In the genomic region with DNA sequence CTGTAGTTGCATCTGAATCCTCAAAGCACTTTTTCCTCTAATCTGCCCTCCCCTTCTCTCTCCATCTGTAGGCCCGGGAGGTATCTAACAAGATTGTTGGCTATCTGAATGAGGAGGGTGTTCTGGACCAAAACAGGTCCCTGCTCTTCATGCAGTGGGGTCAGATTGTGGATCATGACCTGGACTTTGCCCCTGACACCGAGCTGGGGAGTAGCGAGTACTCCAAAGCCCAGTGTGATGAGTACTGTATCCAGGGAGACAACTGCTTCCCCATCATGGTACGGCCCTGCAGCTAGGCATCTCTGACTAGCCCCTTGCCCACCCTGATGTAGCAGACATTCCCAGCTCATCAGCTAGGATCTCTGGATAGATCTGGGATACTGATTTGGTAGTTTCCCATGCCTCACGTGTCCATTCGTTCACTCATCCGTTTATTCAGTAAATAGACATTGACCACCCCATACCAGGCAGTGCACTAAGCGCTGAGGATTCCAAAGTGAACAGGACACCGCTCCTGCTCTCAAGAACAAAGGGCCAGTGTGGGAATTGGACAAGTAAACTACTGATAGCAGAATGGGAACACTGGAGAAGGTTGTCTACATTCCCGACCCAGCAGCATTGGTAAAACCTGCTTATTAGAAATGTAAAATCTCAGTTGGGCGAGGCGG, we compare ENCODE assay signal across 14 cellular contexts. TPM values are rescaled to one million over a fixed set of nuclear protein-coding genes. Genes with fewer than 3 reads are reported as not detected.
DNase-seq lines count a peak whose midpoint lies in the region; ATAC-seq, FAIRE-seq and TF ChIP-seq lines count a peak whose summit lies in the region.
"Had no signal": no experiment of that assay in that cellular context is flagged by ENCODE, and none has a peak within 500 bp of the region (broad histone marks: within the 10 kb centered on the region; RNA-seq: fewer than 3 reads in every experiment).

No MANE protein-coding gene starts in this region.

- no peaks in the 10 kb centered on the region for H4K20me1 ChIP-seq in H9 (ENCODE audit: control insufficient read depth, insufficient read depth, insufficient read length)
- no peaks in the 10 kb centered on the region for H4K20me1 ChIP-seq in GM12878 (ENCODE audit: control insufficient read depth, insufficient read depth)

- no peak for FAIRE-seq in GM12878 (lab: Jason Lieb, UNC)

- H3K23ac ChIP-seq in H9 (ENCODE audit: insufficient read length, low read depth, low read length), result no peak overlapping the region

- no peak overlapping the region; a peak in 1 of 5 replicates for H3K4me3 Mint-ChIP-seq in H9
- peak overlapping the region in 9 of 10 donors; percentile 31 to 89 (median 81) for H3K4me3 Mint-ChIP-seq in naive thymus-derived CD8-positive, alpha-beta T cell

- no peak overlapping the region for H4K5ac ChIP-seq in H9 (ENCODE audit: insufficient read length, low read depth, low read length)

- H3K4me1 ChIP-seq in H9 (ENCODE audit: insufficient read depth, low read length), result no peaks in the 10 kb centered on the region; the same call in 1 of the 2 replicates
- peaks cover 6% of the 10 kb centered on the region for H3K4me1 ChIP-seq in GM12878 (ENCODE audit: control insufficient read depth, insufficient read depth, low read length)

- H3K18ac ChIP-seq in H9 (ENCODE audit: insufficient read length, low read depth, low read length), result no peak overlapping the region

- intact Hi-C loops in GM12878 (cut with micrococcal nuclease; ENCODE audit: unreplicated experiment), result no loop called here

- H2AFZ ChIP-seq in H9 (ENCODE audit: low read length) (no peak overlapping the region), GM12878 (ENCODE audit: control insufficient read depth, low read depth, low read length) (peak overlapping the region; percentile 95; the same call in 1 of the 2 replicates)

- no peak for TF ChIP-seq EP300 in GM12878 (IDR thresholded peaks at IDR 0.05; ENCODE audit: borderline replicate concordance in 1 of 2, control insufficient read depth in 1 of 2, low read depth in 2 of 2, low read length in 2 of 2)

- no peak overlapping the region for H3T11ph ChIP-seq in H9 (ENCODE audit: low read length)

- no TSS peak for BruUV-seq in GM12878 (replicated peaks; lab: Mats Ljungman, UMichigan)

- H3K9ac ChIP-seq in H9 (ENCODE audit: extremely low read depth, insufficient read length, low read length) (no peak overlapping the region), GM12878 (ENCODE audit: control insufficient read depth, insufficient read depth, low read length) (no peak overlapping the region)

- WGBS in H9 (ENCODE audit: extremely low coverage, insufficient read length, low lambda C conversion rate), result no CpG with 5 or more reads among the region's 12 CpGs
- WGBS in GM12878 (ENCODE audit: insufficient coverage, insufficient replicate concordance, low lambda C conversion rate, missing lambda C conversion rate), result 74% methylated on average over 12 of the region's 12 CpGs

- no peak overlapping the region for H4K8ac ChIP-seq in H9 (replicated peaks; ENCODE audit: insufficient read length, low read depth, low read length)

- no peaks in the 10 kb centered on the region for H3K36me3 ChIP-seq in GM12878 (ENCODE audit: control insufficient read depth in 2 of 2, insufficient read depth in 2 of 2, low read length in 1 of 2)
- H3K36me3 ChIP-seq: upper lobe of right lung had no signal

- H3K23me2 ChIP-seq in H9 (ENCODE audit: insufficient read length, low read depth, low read length, poor library complexity, severe bottlenecking), result peaks cover 8% of the 10 kb centered on the region

- no peak overlapping the region for H2BK20ac ChIP-seq in H9 (ENCODE audit: low read depth, low read length, poor library complexity, severe bottlenecking)

- no peak overlapping the region for H2BK15ac ChIP-seq in H9 (ENCODE audit: low read depth, low read length)

- TF ChIP-seq CTCF in H9 (conservative IDR thresholded peaks at IDR 0.05) (no peak), GM12878 (IDR thresholded peaks at IDR 0.05 in 2 of 3, conservative IDR thresholded peaks at IDR 0.05 in 1 of 3; ENCODE audit: control insufficient read depth in 2 of 3, extremely low read depth in 1 of 3, insufficient read depth in 1 of 3, low read depth in 3 of 3, low read length in 3 of 3) (no peak), GM10266 (IDR thresholded peaks at IDR 0.05; ENCODE audit: control insufficient read depth, insufficient read depth, low read depth, missing control alignments) (no peak)

- peaks cover 9% of the 10 kb centered on the region in 2 experiments for H3K9me3 Mint-ChIP-seq in H9
- no peaks in the 10 kb centered on the region for H3K9me3 Mint-ChIP-seq in naive thymus-derived CD8-positive, alpha-beta T cell
- H3K9me3 Mint-ChIP-seq: activated T-cell treated with anti-CD3 and anti-CD28 coated beads, Interleukin-2, amount 50 U/mL, for 4 hours had no signal

- H2BK12ac ChIP-seq in H9 (ENCODE audit: insufficient read length, low read depth, low read length), result no peak overlapping the region

- no peak overlapping the region for H3K4me2 ChIP-seq in H9 (ENCODE audit: insufficient read depth, insufficient read length, low read length)
- H3K4me2 ChIP-seq in GM12878 (ENCODE audit: control insufficient read depth, insufficient read depth), result no peak overlapping the region

- H2AK5ac ChIP-seq in H9 (ENCODE audit: insufficient read length, low read length), result no peak overlapping the region

- H4K91ac ChIP-seq in H9 (ENCODE audit: insufficient read length, low read depth, low read length), result no peak overlapping the region

- peaks cover 94% of the 10 kb centered on the region for H3K27me3 Mint-ChIP-seq in H9 (ENCODE audit: low read depth)
- peaks cover 1 to 23% (median 20%) of the 10 kb centered on the region in 5 donors for H3K27me3 Mint-ChIP-seq in naive thymus-derived CD8-positive, alpha-beta T cell

- H3K79me2 ChIP-seq in H9 (ENCODE audit: insufficient read depth, low read length) (no peaks in the 10 kb centered on the region), GM12878 (ENCODE audit: control insufficient read depth, insufficient read depth, low read length) (no peaks in the 10 kb centered on the region)

- SMC1A ChIA-PET in GM12878 (lab: Charles Lee; ENCODE audit: uncharacterized antibody, unreplicated experiment), result interaction anchor here (0.5 to 4.0 kb wide), 8 partner anchors 14 to 198 kb away, joined by 3 to 23 read pairs (median 4); a partner anchor contains a TSS

- TF ChIP-seq POLR2A in GM12878 (IDR thresholded peaks at IDR 0.05; ENCODE audit: low read depth, low read length), result no peak

- no peaks in the 10 kb centered on the region for H3K79me1 ChIP-seq in H9 (ENCODE audit: insufficient read depth, low read depth, low read length, poor library complexity, severe bottlenecking)

- no peak overlapping the region for H3K14ac ChIP-seq in H9 (ENCODE audit: insufficient read depth, low read length)

- TF ChIP-seq RAD21 in GM12878 (IDR thresholded peaks at IDR 0.05; ENCODE audit: insufficient read depth, low read depth, low read length), result no peak

- H3K9me3 ChIP-seq in H9 (ENCODE audit: control insufficient read depth, low read depth, low read length), result peaks cover 8% of the 10 kb centered on the region
- no peaks in the 10 kb centered on the region for H3K9me3 ChIP-seq in GM12878 (replicated peaks; ENCODE audit: control insufficient read depth, insufficient read depth, low read length)
- H3K9me3 ChIP-seq: upper lobe of right lung had no signal

- no peak overlapping the region for H2BK5ac ChIP-seq in H9 (ENCODE audit: insufficient read length, low read length)

- H3K4ac ChIP-seq in H9 (ENCODE audit: low read depth, low read length), result no peak overlapping the region

- no peak overlapping the region for H3K27ac ChIP-seq in H9 (ENCODE audit: insufficient read length, low read depth, low read length)
- no peak overlapping the region for H3K27ac ChIP-seq in GM12878 (ENCODE audit: control insufficient read depth, insufficient read depth)
- H3K27ac ChIP-seq: upper lobe of right lung had no signal

- in situ Hi-C loops in GM12878 (cut with MboI), result no loop called here

- H2BK120ac ChIP-seq in H9 (ENCODE audit: low read depth, low read length, poor library complexity, severe bottlenecking), result no peak overlapping the region

- H3K4me3 ChIP-seq in GM12878, result no peak overlapping the region

- H3K27ac Mint-ChIP-seq in H9, result no peak overlapping the region
- no peak overlapping the region for H3K27ac Mint-ChIP-seq in naive thymus-derived CD8-positive, alpha-beta T cell

- peaks cover 0 to 6% (median 6%) of the 10 kb centered on the region in 3 experiments; a peak in 4 of 7 replicates for H3K36me3 Mint-ChIP-seq in H9 (ENCODE audit: insufficient read depth in 1 of 3, low read depth in 3 of 3)
- H3K36me3 Mint-ChIP-seq in naive thymus-derived CD8-positive, alpha-beta T cell, result no peaks in the 10 kb centered on the region

- H3K27me3 ChIP-seq in H9 (ENCODE audit: insufficient read depth, low read length), result peaks cover 38% of the 10 kb centered on the region
- H3K27me3 ChIP-seq in GM12878 (replicated peaks in 1 of 2; ENCODE audit: control insufficient read depth in 2 of 2, insufficient read depth in 2 of 2, low read length in 1 of 2), result no peaks in the 10 kb centered on the region; a peak in 2 of 4 replicates

- ATAC-seq in GM12878 (no peak), GM18861 (IDR thresholded peaks at IDR 0.05; ENCODE audit: unreplicated experiment) (no peak)
- no peak for ATAC-seq in naive thymus-derived CD8-positive, alpha-beta T cell

- POLR2A ChIA-PET in GM12878 (lab: Charles Lee), result interaction anchor here (0.6 to 1.3 kb wide), 3 partner anchors 12 to 18 kb away, joined by 3 to 6 read pairs (median 4); a partner anchor contains a TSS
- POLR2A ChIA-PET in naive thymus-derived CD8-positive, alpha-beta T cell (lab: Charles Lee), result interaction anchor here (0.7 to 1.6 kb wide), 2 partner anchors 94 to 110 kb away, joined by 3 to 6 read pairs; no protein-coding TSS in a partner anchor

- CTCF ChIA-PET in GM12878 (lab: Yijun Ruan, JAX), result interaction anchor here (0.6 to 6.2 kb wide), 41 partner anchors 8 to 619 kb away, joined by 3 to 78 read pairs (median 4); a partner anchor contains a TSS

- DNase-seq in NCI-H82 (lab: John Stamatoyannopoulos, UW) (peak; percentile 63), NCI-H82 treated with DMSO at 0.1 percent for 48 hours (lab: John Stamatoyannopoulos, UW; ENCODE audit: unreplicated experiment) (no peak), H9 (peak; percentile 22), GM12878 (ENCODE audit: low read depth, low spot score) (no peak), GM10266 (ENCODE audit: extremely low spot score) (no peak), H4 (ENCODE audit: low spot score) (no peak)
- DNase-seq in naive thymus-derived CD8-positive, alpha-beta T cell, result no peak

- RAD21 ChIA-PET in GM12878 (lab: Charles Lee; ENCODE audit: unreplicated experiment), result interaction anchor here (0.8 to 2.0 kb wide), 11 partner anchors 14 to 216 kb away, joined by 3 to 23 read pairs (median 5); a partner anchor contains a TSS

- no peak overlapping the region for H3K56ac ChIP-seq in H9 (ENCODE audit: insufficient read length, low read depth, low read length)

- peaks cover 14 to 17% of the 10 kb centered on the region in 2 experiments for H3K4me1 Mint-ChIP-seq in H9
- peaks cover 4 to 35% (median 18%) of the 10 kb centered on the region in 4 donors for H3K4me1 Mint-ChIP-seq in naive thymus-derived CD8-positive, alpha-beta T cell

RNA-seq across cellular contexts. Expression of a gene that starts 12.1 kb away (rescaled TPM):
- total RNA-seq in H9 (2021), result 0.11 and 0.17 TPM in 2 replicates
- 0.10 TPM in 1 of 2 replicates, not detected in the other for total RNA-seq in GM12878 (2013; cell fraction: nucleolus; rRNA removed)
- total RNA-seq in GM12878 (2014; rRNA removed), result not detected in 2 replicates
- not detected in 2 replicates for total RNA-seq in GM12878 (2014; rRNA removed; fragmentation: Illumina TruSeq; extraction: Trizol)
- not detected in 2 replicates for total RNA-seq in GM12878 (2021)
- polyA plus RNA-seq in GM12878 (2011; ENCODE audit: low read depth), result not detected
- 0.03 TPM in 1 of 2 replicates, not detected in the other for polyA plus RNA-seq in GM12878 (2011; rRNA removed)
- 0.06 and 0.10 TPM in 2 replicates for polyA plus RNA-seq in GM12878 (2011; cell fraction: cytosol; rRNA removed)
- polyA plus RNA-seq in GM12878 (2011; cell fraction: nucleus; rRNA removed), result 0.12 TPM in 1 of 2 replicates, not detected in the other
- 0.25 TPM in 1 of 2 replicates, not detected in the other for polyA plus RNA-seq in GM12878 (2012)
- 0.06 TPM in 1 of 2 replicates, not detected in the other for polyA plus RNA-seq in GM12878 (2014; fragmentation: Illumina TruSeq; extraction: Trizol)
- polyA plus RNA-seq in GM12878 (2014; fragmentation: Nextera tagmentation; extraction: Ambion mirVana), result not detected
- not detected in 2 replicates for polyA plus RNA-seq in GM12878 (2014; rRNA removed)
- polyA plus RNA-seq in GM12878 (2016; fragmentation: Nextera tagmentation; extraction: Ambion mirVana), result under 1 TPM in 1 of 2 experiments, not detected in 1; 0.11 TPM
- polyA minus RNA-seq in GM12878 (2011; rRNA and poly(A)+ RNA removed), result not detected in 2 replicates
- polyA minus RNA-seq in GM12878 (2011; cell fraction: cytosol; rRNA and poly(A)+ RNA removed), result not detected in 2 replicates
- polyA minus RNA-seq in GM12878 (2011; cell fraction: nucleus; rRNA and poly(A)+ RNA removed), result not detected in 2 replicates
- total RNA-seq in naive thymus-derived CD8-positive, alpha-beta T cell, result not detected
- polyA plus RNA-seq in naive thymus-derived CD8-positive, alpha-beta T cell, result not detected
- not detected in 2 replicates for total RNA-seq in H4 (2014; rRNA removed; shearing (Covaris generic))
- total RNA-seq: A172, fibroblast of lung, myocyte, upper lobe of right lung had no signal
- polyA plus RNA-seq: fibroblast of lung had no signal

RNA-seq across cellular contexts. Expression of a gene that starts 30.3 kb away (rescaled TPM):
- total RNA-seq in H9 (2021) (not detected in 2 replicates), GM12878 (2014; rRNA removed) (0.05 and 0.06 TPM in 2 replicates), GM12878 (2014; rRNA removed; fragmentation: Illumina TruSeq; extraction: Trizol) (0.09 and 0.13 TPM in 2 replicates), GM12878 (2021) (0.08 and 0.23 TPM in 2 replicates)
- total RNA-seq in GM12878 (2013; cell fraction: nucleolus; rRNA removed), result not detected in 2 replicates
- polyA plus RNA-seq in GM12878 (2011; ENCODE audit: low read depth), result not detected
- polyA plus RNA-seq in GM12878 (2011; rRNA removed) (0.35 and 0.49 TPM in 2 replicates), GM12878 (2014; fragmentation: Illumina TruSeq; extraction: Trizol) (0.10 TPM in 1 of 2 replicates, not detected in the other), GM12878 (2014; fragmentation: Nextera tagmentation; extraction: Ambion mirVana) (under 1 TPM; 0.10 to 0.26 TPM), GM12878 (2014; rRNA removed) (0.14 TPM in 2 replicates), GM12878 (2016; fragmentation: Nextera tagmentation; extraction: Ambion mirVana) (under 1 TPM; 0.09 to 0.17 TPM)
- 0.33 and 0.45 TPM in 2 replicates for polyA plus RNA-seq in GM12878 (2011; cell fraction: cytosol; rRNA removed)
- 0.10 and 0.19 TPM in 2 replicates for polyA plus RNA-seq in GM12878 (2011; cell fraction: nucleus; rRNA removed)
- polyA plus RNA-seq in GM12878 (2012), result 0.08 TPM in 1 of 2 replicates, not detected in the other
- 0.15 and 0.37 TPM in 2 replicates for polyA minus RNA-seq in GM12878 (2011; rRNA and poly(A)+ RNA removed)
- not detected in 2 replicates for polyA minus RNA-seq in GM12878 (2011; cell fraction: cytosol; rRNA and poly(A)+ RNA removed)
- polyA minus RNA-seq in GM12878 (2011; cell fraction: nucleus; rRNA and poly(A)+ RNA removed), result not detected in 2 replicates
- total RNA-seq in naive thymus-derived CD8-positive, alpha-beta T cell, result not detected
- polyA plus RNA-seq in naive thymus-derived CD8-positive, alpha-beta T cell, result not detected
- total RNA-seq in H4 (2014; rRNA removed; shearing (Covaris generic)), result not detected in 2 replicates
- total RNA-seq: A172; activated T-cell treated with anti-CD3 and anti-CD28 coated beads, Interleukin-2, amount 50 U/mL, for 4 hours; dermis blood vessel endothelial cell; fibroblast of lung had no signal

RNA-seq across cellular contexts. Expression of a gene that starts 31.4 kb away (rescaled TPM):
- total RNA-seq in H9 (2021), result 21.3 and 24.8 TPM in 2 replicates
- 46.9 and 53.2 TPM in 2 replicates for total RNA-seq in GM12878 (2013; cell fraction: nucleolus; rRNA removed)
- total RNA-seq in GM12878 (2014; rRNA removed), result 13.6 and 16.2 TPM in 2 replicates
- 8.7 and 10.7 TPM in 2 replicates for total RNA-seq in GM12878 (2014; rRNA removed; fragmentation: Illumina TruSeq; extraction: Trizol)
- 13.1 and 16.8 TPM in 2 replicates for total RNA-seq in GM12878 (2021)
- polyA plus RNA-seq in GM12878 (2011; ENCODE audit: low read depth), result 6.6 TPM
- polyA plus RNA-seq in GM12878 (2011; rRNA removed), result 12.1 and 17.7 TPM in 2 replicates
- polyA plus RNA-seq in GM12878 (2011; cell fraction: cytosol; rRNA removed), result 11.8 and 12.3 TPM in 2 replicates
- 63.2 and 64.5 TPM in 2 replicates for polyA plus RNA-seq in GM12878 (2011; cell fraction: nucleus; rRNA removed)
- polyA plus RNA-seq in GM12878 (2012), result 10.4 and 13.2 TPM in 2 replicates
- 12.2 and 13.2 TPM in 2 replicates for polyA plus RNA-seq in GM12878 (2014; fragmentation: Illumina TruSeq; extraction: Trizol)
- 1 to 10 TPM; 5.7 to 7.2 TPM for polyA plus RNA-seq in GM12878 (2014; fragmentation: Nextera tagmentation; extraction: Ambion mirVana)
- 14.6 and 16.5 TPM in 2 replicates for polyA plus RNA-seq in GM12878 (2014; rRNA removed)
- 10 to 100 TPM; 18.7 to 21.4 TPM for polyA plus RNA-seq in GM12878 (2016; fragmentation: Nextera tagmentation; extraction: Ambion mirVana)
- 14.1 and 14.2 TPM in 2 replicates for polyA minus RNA-seq in GM12878 (2011; rRNA and poly(A)+ RNA removed)
- polyA minus RNA-seq in GM12878 (2011; cell fraction: cytosol; rRNA and poly(A)+ RNA removed), result 4.1 and 9.1 TPM in 2 replicates
- polyA minus RNA-seq in GM12878 (2011; cell fraction: nucleus; rRNA and poly(A)+ RNA removed), result 12.6 and 22.5 TPM in 2 replicates
- total RNA-seq in naive thymus-derived CD8-positive, alpha-beta T cell, result 10 to 100 TPM; 23.0 to 28.5 TPM
- 10 to 100 TPM; 10.5 to 14.2 (median 13.0) TPM for polyA plus RNA-seq in naive thymus-derived CD8-positive, alpha-beta T cell
- total RNA-seq in H4 (2014; rRNA removed; shearing (Covaris generic)), result 16.8 and 18.1 TPM in 2 replicates

RNA-seq across cellular contexts. Expression of a gene that starts 58.0 kb away (rescaled TPM):
- total RNA-seq in H9 (2021) (not detected in 2 replicates), GM12878 (2014; rRNA removed) (not detected in 2 replicates), GM12878 (2014; rRNA removed; fragmentation: Illumina TruSeq; extraction: Trizol) (not detected in 2 replicates), GM12878 (2021) (not detected in 2 replicates)
- 0.17 and 0.61 TPM in 2 replicates for total RNA-seq in GM12878 (2013; cell fraction: nucleolus; rRNA removed)
- polyA plus RNA-seq in GM12878 (2011; ENCODE audit: low read depth), result not detected
- polyA plus RNA-seq in GM12878 (2011; rRNA removed) (0.03 TPM in 1 of 2 replicates, not detected in the other), GM12878 (2014; fragmentation: Illumina TruSeq; extraction: Trizol) (not detected in 2 replicates), GM12878 (2014; fragmentation: Nextera tagmentation; extraction: Ambion mirVana) (not detected), GM12878 (2014; rRNA removed) (not detected in 2 replicates), GM12878 (2016; fragmentation: Nextera tagmentation; extraction: Ambion mirVana) (not detected)
- polyA plus RNA-seq in GM12878 (2011; cell fraction: cytosol; rRNA removed), result 0.02 TPM in 1 of 2 replicates, not detected in the other
- polyA plus RNA-seq in GM12878 (2011; cell fraction: nucleus; rRNA removed), result 0.06 and 0.12 TPM in 2 replicates
- 0.04 and 0.16 TPM in 2 replicates for polyA plus RNA-seq in GM12878 (2012)
- not detected in 2 replicates for polyA minus RNA-seq in GM12878 (2011; rRNA and poly(A)+ RNA removed)
- polyA minus RNA-seq in GM12878 (2011; cell fraction: cytosol; rRNA and poly(A)+ RNA removed), result not detected in 2 replicates
- polyA minus RNA-seq in GM12878 (2011; cell fraction: nucleus; rRNA and poly(A)+ RNA removed), result not detected in 2 replicates
- total RNA-seq in naive thymus-derived CD8-positive, alpha-beta T cell, result not detected
- not detected for polyA plus RNA-seq in naive thymus-derived CD8-positive, alpha-beta T cell
- total RNA-seq in H4 (2014; rRNA removed; shearing (Covaris generic)), result 0.08 TPM in 1 of 2 replicates, not detected in the other
- total RNA-seq: A172; activated T-cell treated with anti-CD3 and anti-CD28 coated beads, Interleukin-2, amount 50 U/mL, for 4 hours; dermis blood vessel endothelial cell; fibroblast of lung; myocyte; upper lobe of right lung had no signal
- polyA plus RNA-seq: fibroblast of lung had no signal

Comparison
In these comparisons a context has a peak if more than half of its experiments do, and no peak if none do; other contexts are left out.
1. DNase-seq: peak in NCI-H82 (single experiment) and H9 (single experiment); none in NCI-H82 treated with DMSO at 0.1 percent for 48 hours (single experiment), GM12878 (single experiment), naive thymus-derived CD8-positive, alpha-beta T cell (0 of 10), GM10266 (single experiment) and H4 (single experiment).
2. H3K4me3 Mint-ChIP-seq: peak in naive thymus-derived CD8-positive, alpha-beta T cell (9 of 10); none in H9 (0 of 2).